ENCODE assay signal across 8 cellular contexts in the genomic region with DNA sequence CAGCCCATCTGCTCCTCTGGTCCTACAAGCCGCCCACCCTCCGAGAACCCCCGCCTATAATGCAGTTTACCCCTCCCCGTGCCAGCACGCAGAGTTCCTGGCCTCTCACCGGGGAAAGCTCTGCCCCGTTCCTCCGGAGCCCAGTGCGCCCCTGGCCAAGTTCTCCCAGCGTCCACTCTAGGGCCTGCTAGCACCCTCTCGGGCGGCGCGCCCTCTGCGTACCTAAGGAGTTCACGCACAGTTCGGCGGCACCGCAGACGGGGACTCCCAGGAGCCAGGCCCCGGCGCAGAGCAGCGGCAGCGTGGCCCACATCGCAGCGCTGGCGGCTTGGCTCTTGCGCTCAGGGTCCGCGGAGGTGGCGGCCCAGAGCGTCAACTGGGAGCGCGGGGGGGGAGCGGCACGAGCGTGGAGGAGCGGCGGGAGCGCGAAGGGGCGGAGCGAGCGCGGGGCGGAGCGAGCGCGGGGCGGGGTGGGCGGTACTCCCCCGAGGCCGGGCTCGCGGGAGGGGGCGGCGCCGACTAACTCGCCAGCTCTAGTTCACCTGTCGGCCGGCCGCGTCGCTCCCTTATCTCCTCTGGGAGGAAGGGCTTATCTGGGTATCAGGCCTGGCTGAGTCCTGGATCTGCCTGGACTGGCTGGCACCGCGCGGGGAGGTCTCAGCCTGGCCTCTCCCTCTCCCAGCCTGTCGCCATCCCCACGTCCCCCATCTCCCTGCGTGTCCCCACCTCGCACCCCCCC. TPM values are rescaled to one million over a fixed set of nuclear protein-coding genes. Genes with fewer than 3 reads are reported as not detected.
DNase-seq lines count a peak whose midpoint lies in the region; ATAC-seq and TF ChIP-seq lines count a peak whose summit lies in the region.

A gene with protein sequence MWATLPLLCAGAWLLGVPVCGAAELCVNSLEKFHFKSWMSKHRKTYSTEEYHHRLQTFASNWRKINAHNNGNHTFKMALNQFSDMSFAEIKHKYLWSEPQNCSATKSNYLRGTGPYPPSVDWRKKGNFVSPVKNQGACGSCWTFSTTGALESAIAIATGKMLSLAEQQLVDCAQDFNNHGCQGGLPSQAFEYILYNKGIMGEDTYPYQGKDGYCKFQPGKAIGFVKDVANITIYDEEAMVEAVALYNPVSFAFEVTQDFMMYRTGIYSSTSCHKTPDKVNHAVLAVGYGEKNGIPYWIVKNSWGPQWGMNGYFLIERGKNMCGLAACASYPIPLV (minus strand): TSS at position 378 of the 739 bp plus-strand sequence. CDS start 65 bp downstream, at position 313.

- no peaks in the 10 kb centered on the region for H3K36me3 Mint-ChIP-seq in activated T-cell treated with anti-CD3 and anti-CD28 coated beads, Interleukin-2, amount 50 U/mL, for 72 hours (ENCODE audit: insufficient read depth in 2 of 2)
- H3K36me3 Mint-ChIP-seq in natural killer cell = no peaks in the 10 kb centered on the region

- no peaks in the 10 kb centered on the region for H3K4me1 Mint-ChIP-seq in activated T-cell treated with anti-CD3 and anti-CD28 coated beads, Interleukin-2, amount 50 U/mL, for 72 hours (ENCODE audit: low read depth)
- peaks cover 0 to 9% of the 10 kb centered on the region in 2 donors for H3K4me1 Mint-ChIP-seq in natural killer cell

- H3K9me2 ChIP-seq in OCI-LY1 (ENCODE audit: low read depth, low read length) = no peaks in the 10 kb centered on the region

- peak within 1 kb of the TSS; percentile 78 to 95 (median 88) for H3K9ac ChIP-seq in BLaER1 treated with 17β-estradiol and CSF1 and Interleukin-3, amounts not matched to agents 10 nM and 100 nM
- peak within 1 kb of the TSS; percentile 86 for H3K9ac ChIP-seq in OCI-LY1 (ENCODE audit: low read length)
- H3K9ac ChIP-seq in fibroblast of lung (ENCODE audit: insufficient read depth, low read length) = no peak within 1 kb of the TSS

- no peaks in the 10 kb centered on the region for H3K9me3 ChIP-seq in BLaER1 treated with 17β-estradiol and CSF1 and Interleukin-3, amounts not matched to agents 10 nM and 100 nM (replicated peaks in 1 of 11)
- H3K9me3 ChIP-seq in OCI-LY1 (ENCODE audit: low read length) (no peaks in the 10 kb centered on the region), fibroblast of lung (ENCODE audit: control insufficient read depth, insufficient read depth, low read depth, low read length) (no peaks in the 10 kb centered on the region)

- H3K4me1 ChIP-seq in BLaER1 treated with 17β-estradiol and CSF1 and Interleukin-3, amounts not matched to agents 10 nM and 100 nM = peaks cover 26 to 54% (median 43%) of the 10 kb centered on the region in 10 experiments
- H3K4me1 ChIP-seq in OCI-LY1 (ENCODE audit: insufficient read depth, low read length, severe bottlenecking) = peaks cover 32% of the 10 kb centered on the region
- H3K4me1 ChIP-seq in fibroblast of lung (ENCODE audit: control insufficient read depth, extremely low read depth, insufficient read depth, low read length) = no peaks in the 10 kb centered on the region

- intact Hi-C loops in natural killer cell (cut with micrococcal nuclease) = no loop called here

- no peaks in the 10 kb centered on the region for H3K9me3 Mint-ChIP-seq in activated T-cell treated with anti-CD3 and anti-CD28 coated beads, Interleukin-2, amount 50 U/mL, for 72 hours
- no peaks in the 10 kb centered on the region for H3K9me3 Mint-ChIP-seq in natural killer cell

- TF ChIP-seq CTCF in OCI-LY1 (IDR thresholded peaks at IDR 0.05; ENCODE audit: low read length) (no peak), fibroblast of lung (conservative IDR thresholded peaks at IDR 0.05 in 1 of 2, IDR thresholded peaks at IDR 0.05 in 1 of 2; ENCODE audit: low read depth in 1 of 2, low read length in 2 of 2) (no peak), natural killer cell (IDR thresholded peaks at IDR 0.05) (no peak)

- H3K27ac ChIP-seq in BLaER1 treated with 17β-estradiol and CSF1 and Interleukin-3, amounts not matched to agents 10 nM and 100 nM = peak within 1 kb of the TSS; percentile 66 to 89 (median 82)
- peak within 1 kb of the TSS; percentile 54 for H3K27ac ChIP-seq in OCI-LY1 (ENCODE audit: low read depth, low read length, poor library complexity, severe bottlenecking)
- H3K27ac ChIP-seq in fibroblast of lung (ENCODE audit: insufficient read depth, low read length) = no peak within 1 kb of the TSS

- 0 out of 2 replicates have a peak, but pooled peaks cover 4% of the 10 kb centered on the region for H3K79me2 ChIP-seq in OCI-LY1 (ENCODE audit: insufficient read depth, low read length)
- H3K79me2 ChIP-seq in fibroblast of lung (ENCODE audit: control insufficient read depth, insufficient read depth, low read length) = no peaks in the 10 kb centered on the region

- no peak within 1 kb of the TSS for H2AFZ ChIP-seq in OCI-LY1 (ENCODE audit: low read length)
- H2AFZ ChIP-seq in fibroblast of lung (ENCODE audit: low read length) = peak within 1 kb of the TSS; percentile 39

- ATAC-seq in GM19328 (IDR thresholded peaks at IDR 0.05; ENCODE audit: unreplicated experiment) (peak; percentile 80), HG03521 (IDR thresholded peaks at IDR 0.05; ENCODE audit: unreplicated experiment) (peak; percentile 81), natural killer cell (peak; percentile 85 to 96 (median 92))
- peak; percentile 86 to 87 for ATAC-seq in activated T-cell treated with anti-CD3 and anti-CD28 coated beads, Interleukin-2, amount 50 U/mL, for 72 hours (replicated peaks in 1 of 2)

- peak; percentile 75 for DNase-seq in activated T-cell treated with anti-CD3 and anti-CD28 coated beads, Interleukin-2, amount 50 U/mL, for 72 hours
- DNase-seq in fibroblast of lung (ENCODE audit: low read depth in 2 of 2) (peak; percentile 13 to 58), natural killer cell (peak; percentile 49)
- peak; percentile 15 to 72 (median 62) for DNase-seq in stimulated activated naive CD4-positive, alpha-beta T cell (lab: John Stamatoyannopoulos, UW)

- H3K36me3 ChIP-seq in BLaER1 treated with 17β-estradiol and CSF1 and Interleukin-3, amounts not matched to agents 10 nM and 100 nM = peaks cover 0 to 30% (median 5%) of the 10 kb centered on the region in 11 experiments; a peak in 6 of 22 replicates
- peaks cover 7% of the 10 kb centered on the region for H3K36me3 ChIP-seq in OCI-LY1 (ENCODE audit: insufficient read depth, low read length)
- H3K36me3 ChIP-seq in fibroblast of lung (ENCODE audit: control insufficient read depth, insufficient read depth, low read length) = no peaks in the 10 kb centered on the region

- H3K27me3 Mint-ChIP-seq in activated T-cell treated with anti-CD3 and anti-CD28 coated beads, Interleukin-2, amount 50 U/mL, for 72 hours (ENCODE audit: low read depth) = peaks cover 21% of the 10 kb centered on the region
- H3K27me3 Mint-ChIP-seq in natural killer cell (ENCODE audit: low read depth in 2 of 2) = peaks cover 0 to 8% of the 10 kb centered on the region in 2 donors

- H3K4me2 ChIP-seq in BLaER1 treated with 17β-estradiol and CSF1 and Interleukin-3, amounts not matched to agents 10 nM and 100 nM = peak within 1 kb of the TSS; percentile 87 to 100 (median 98)
- H3K4me2 ChIP-seq in OCI-LY1 (ENCODE audit: low read length) (peak within 1 kb of the TSS; percentile 82), fibroblast of lung (ENCODE audit: extremely low read depth, insufficient read depth, low read length) (peak within 1 kb of the TSS; percentile 92)

- no peak within 1 kb of the TSS for H3K27ac Mint-ChIP-seq in activated T-cell treated with anti-CD3 and anti-CD28 coated beads, Interleukin-2, amount 50 U/mL, for 72 hours
- peak within 1 kb of the TSS in 1 of 2 donors; percentile 73 for H3K27ac Mint-ChIP-seq in natural killer cell

- H3F3A ChIP-seq in OCI-LY1 (ENCODE audit: insufficient read depth, low read length) = no peaks in the 10 kb centered on the region

- no peaks in the 10 kb centered on the region for H3K27me3 ChIP-seq in BLaER1 treated with 17β-estradiol and CSF1 and Interleukin-3, amounts not matched to agents 10 nM and 100 nM
- no peaks in the 10 kb centered on the region for H3K27me3 ChIP-seq in OCI-LY1 (ENCODE audit: insufficient read depth, low read length)
- peaks cover 6% of the 10 kb centered on the region for H3K27me3 ChIP-seq in fibroblast of lung (ENCODE audit: control insufficient read depth, insufficient read depth, low read length)

- no peaks in the 10 kb centered on the region for H4K20me1 ChIP-seq in BLaER1 treated with 17β-estradiol and CSF1 and Interleukin-3, amounts not matched to agents 10 nM and 100 nM
- H4K20me1 ChIP-seq in OCI-LY1 (ENCODE audit: insufficient read depth, low read length) (no peaks in the 10 kb centered on the region), fibroblast of lung (ENCODE audit: control insufficient read depth, extremely low read depth, insufficient read depth, low read length) (no peaks in the 10 kb centered on the region)

- peak within 1 kb of the TSS; percentile 64 to 99 (median 76) for H3K4me3 ChIP-seq in BLaER1 treated with 17β-estradiol and CSF1 and Interleukin-3, amounts not matched to agents 10 nM and 100 nM
- peak within 1 kb of the TSS; percentile 72 for H3K4me3 ChIP-seq in OCI-LY1 (ENCODE audit: low read depth, low read length, poor library complexity, severe bottlenecking)
- H3K4me3 ChIP-seq in fibroblast of lung (replicated peaks in 1 of 4; ENCODE audit: control extremely low read depth in 1 of 4, insufficient read depth in 1 of 4, low read depth in 3 of 4, low read length in 4 of 4) = peak within 1 kb of the TSS; percentile 31 to 55 (median 36)

- peak within 1 kb of the TSS; percentile 78 to 84 for H3K4me3 Mint-ChIP-seq in activated T-cell treated with anti-CD3 and anti-CD28 coated beads, Interleukin-2, amount 50 U/mL, for 72 hours
- H3K4me3 Mint-ChIP-seq in natural killer cell = peak within 1 kb of the TSS; percentile 69

RNA-seq across cellular contexts. Expression of the gene that starts here (rescaled TPM):
- total RNA-seq in activated T-cell treated with anti-CD3 and anti-CD28 coated beads, Interleukin-2, amount 50 U/mL, for 72 hours = 10 to 100 TPM in 1 of 2 donors, 1 to 10 TPM in 1; 7.1 to 33.1 TPM
- total RNA-seq in fibroblast of lung (6.9 and 34.2 TPM in 2 replicates), natural killer cell (10 to 100 TPM in 1 of 3 donors, 1 to 10 TPM in 2; 8.8 to 18.1 (median 9.7) TPM)
- 5.3 and 10.0 TPM in 2 replicates for polyA plus RNA-seq in fibroblast of lung
- 4.4 and 8.1 TPM in 2 replicates for polyA plus RNA-seq in fibroblast of lung (2012)
- polyA minus RNA-seq in fibroblast of lung (ENCODE audit: low replicate concordance) = 1.2 and 4.9 TPM in 2 replicates
